Comparison of ENCODE assay signal across 8 cellular contexts in the genomic region with DNA sequence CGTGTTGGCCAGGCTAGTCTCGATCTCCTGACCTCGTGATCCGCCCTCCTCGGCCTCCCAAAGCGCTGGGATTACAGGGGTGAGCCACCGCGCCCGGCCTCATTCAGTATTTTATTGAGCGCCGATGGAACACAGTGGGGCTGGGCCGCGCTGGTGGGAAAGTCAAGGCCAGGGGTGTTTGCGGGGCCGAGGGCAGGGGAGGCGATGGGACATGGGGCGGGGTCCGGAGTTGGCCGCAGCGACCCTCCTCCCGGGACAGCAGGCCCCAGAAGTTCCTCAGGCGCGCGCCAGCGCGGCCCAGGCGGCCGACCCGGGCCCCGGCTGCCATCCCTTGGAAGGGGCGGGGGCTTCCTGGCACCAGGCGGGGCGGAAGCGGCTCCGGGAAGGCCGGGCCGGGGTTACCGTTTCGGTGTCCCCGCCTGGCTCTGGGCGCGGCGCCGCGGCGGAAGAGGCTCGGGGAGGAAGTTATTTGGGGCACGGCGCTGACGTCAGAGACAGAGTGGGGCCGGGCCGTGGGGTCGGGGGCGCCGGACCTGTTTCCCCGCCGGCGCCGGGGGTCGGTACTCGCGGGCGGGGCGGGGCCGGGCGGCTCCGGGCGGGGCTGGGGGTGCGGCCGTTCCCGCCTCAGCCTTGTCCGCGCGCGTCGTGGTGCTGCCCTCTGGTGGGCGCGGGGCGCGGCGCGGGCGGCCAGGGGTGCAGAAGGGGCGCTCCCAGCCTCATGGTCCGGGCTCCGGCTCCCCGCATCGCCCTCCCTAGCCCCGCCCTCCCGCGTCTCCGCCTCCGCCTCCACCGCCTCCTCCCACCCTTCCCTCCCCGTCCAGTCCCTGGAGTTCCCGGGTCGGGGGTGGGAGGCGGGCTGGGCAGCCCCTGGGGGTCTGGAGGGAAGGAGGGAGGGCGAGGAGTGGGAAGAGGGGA. TPM values are rescaled to one million over a fixed set of nuclear protein-coding genes. Genes with fewer than 3 reads are reported as not detected.
DNase-seq lines count a peak whose midpoint lies in the region; ATAC-seq, FAIRE-seq and TF ChIP-seq lines count a peak whose summit lies in the region.

No MANE protein-coding gene starts in this region.

- peak overlapping the region; percentile 81 for H3K4me3 Mint-ChIP-seq in activated T-helper 2 cell treated with anti-CD3 and anti-CD28 coated beads, Interferon-gamma antibody, Interleukin-2, Interleukin-4, amounts not matched to agents 10 μg/mL and 5 μg/mL and 100 μg/mL, durations not matched to agents 14 hours and 24 hours and 36 hours (ENCODE audit: low read depth)
- peak overlapping the region; percentile 90 for H3K4me3 Mint-ChIP-seq in neural progenitor cell

- H3K9me3 Mint-ChIP-seq in activated T-helper 2 cell treated with anti-CD3 and anti-CD28 coated beads, Interferon-gamma antibody, Interleukin-2, Interleukin-4, amounts not matched to agents 10 μg/mL and 5 μg/mL and 100 μg/mL, durations not matched to agents 14 hours and 24 hours and 36 hours = no peaks in the 10 kb centered on the region
- no peaks in the 10 kb centered on the region for H3K9me3 Mint-ChIP-seq in neural progenitor cell

- intact Hi-C loops in activated T-helper 2 cell treated with anti-CD3 and anti-CD28 coated beads, Interferon-gamma antibody, Interleukin-2, Interleukin-4, amounts not matched to agents 10 μg/mL and 5 μg/mL and 100 μg/mL, durations not matched to agents 14 hours and 24 hours and 36 hours (cut with micrococcal nuclease) = no loop called here

- H2AFZ ChIP-seq in KMS-11 (ENCODE audit: low read depth) (peak overlapping the region; percentile 98), neural progenitor cell (replicated peaks) (peak overlapping the region; percentile 47)

- H3K79me2 ChIP-seq in DOHH2 (ENCODE audit: control insufficient read depth, low read length) (no peaks in the 10 kb centered on the region), KMS-11 (ENCODE audit: insufficient read depth, low read depth) (no peaks in the 10 kb centered on the region), neural progenitor cell (ENCODE audit: low read depth) (no peaks in the 10 kb centered on the region)

- H3K4me3 ChIP-seq in DOHH2 (ENCODE audit: low read length) (peak overlapping the region; percentile 83), KMS-11 (IDR thresholded peaks at IDR 0.05; ENCODE audit: insufficient read depth, low read depth, low read length) (no peak overlapping the region), fibroblast of villous mesenchyme (ENCODE audit: low read depth, low read length) (peak overlapping the region; percentile 65), neural progenitor cell (peak overlapping the region; percentile 63)

- TF ChIP-seq CTCF in DOHH2 (IDR thresholded peaks at IDR 0.05; ENCODE audit: low read depth, low read length, poor library complexity, severe bottlenecking) = peak; percentile 30
- TF ChIP-seq CTCF in KMS-11 (conservative IDR thresholded peaks at IDR 0.05; ENCODE audit: low read depth, low read length) = peak; percentile 31; the same call in 1 of the 2 replicates
- TF ChIP-seq CTCF in fibroblast of villous mesenchyme (IDR thresholded peaks at IDR 0.05; ENCODE audit: insufficient read depth, low read depth, low read length) = peak; percentile 48
- peak; percentile 63 for TF ChIP-seq CTCF in neural progenitor cell (IDR thresholded peaks at IDR 0.05)

- peak; percentile 54 for DNase-seq in RCC 7860 (ENCODE audit: low spot score)
- peak; percentile 88 for DNase-seq in activated T-helper 2 cell treated with anti-CD3 and anti-CD28 coated beads, Interferon-gamma antibody, Interleukin-2, Interleukin-4, amounts not matched to agents 10 μg/mL and 5 μg/mL and 100 μg/mL, durations not matched to agents 14 hours and 24 hours and 36 hours (ENCODE audit: low spot score)
- DNase-seq in fibroblast of villous mesenchyme (ENCODE audit: low read depth) = peak; percentile 83
- DNase-seq in neural progenitor cell (ENCODE audit: low spot score) = peak; percentile 96
- peak; percentile 55 for DNase-seq in stromal cell of bone marrow (ENCODE audit: low read depth)

- H4K20me1 ChIP-seq in DOHH2 (ENCODE audit: control insufficient read depth, insufficient read depth, low read depth, low read length) (no peaks in the 10 kb centered on the region; the same call in 1 of the 2 replicates), KMS-11 (ENCODE audit: insufficient read depth) (no peaks in the 10 kb centered on the region), neural progenitor cell (ENCODE audit: low read depth) (peaks cover 12% of the 10 kb centered on the region)

- no peaks in the 10 kb centered on the region; the same call in 1 of the 2 replicates for H3F3A ChIP-seq in DOHH2 (ENCODE audit: control insufficient read depth, insufficient read depth)
- peaks cover 22% of the 10 kb centered on the region for H3F3A ChIP-seq in neural progenitor cell (ENCODE audit: low read depth)

- no peaks in the 10 kb centered on the region for H3K36me3 Mint-ChIP-seq in activated T-helper 2 cell treated with anti-CD3 and anti-CD28 coated beads, Interferon-gamma antibody, Interleukin-2, Interleukin-4, amounts not matched to agents 10 μg/mL and 5 μg/mL and 100 μg/mL, durations not matched to agents 14 hours and 24 hours and 36 hours (ENCODE audit: low read depth)
- H3K36me3 Mint-ChIP-seq in neural progenitor cell = no peaks in the 10 kb centered on the region

- H3K27me3 ChIP-seq in DOHH2 (ENCODE audit: control insufficient read depth, low read length) = peaks cover 15% of the 10 kb centered on the region
- H3K27me3 ChIP-seq in KMS-11 (ENCODE audit: insufficient read depth, low read depth) = peaks cover 21% of the 10 kb centered on the region; the same call in 1 of the 2 replicates
- H3K27me3 ChIP-seq in neural progenitor cell = peaks cover 3% of the 10 kb centered on the region

- ATAC-seq in GM21723 (IDR thresholded peaks at IDR 0.05; ENCODE audit: unreplicated experiment) = peak; percentile 78

- peak overlapping the region; percentile 42 for H3K27ac ChIP-seq in DOHH2 (ENCODE audit: low read depth, low read length)
- H3K27ac ChIP-seq in KMS-11 = peak overlapping the region; percentile 53
- no peak overlapping the region for H3K27ac ChIP-seq in neural progenitor cell

- peaks cover 5% of the 10 kb centered on the region for H3K4me1 ChIP-seq in DOHH2 (ENCODE audit: control insufficient read depth, low read length)
- H3K4me1 ChIP-seq in KMS-11 (ENCODE audit: low read depth, poor library complexity, severe bottlenecking) = peaks cover 7% of the 10 kb centered on the region
- no peaks in the 10 kb centered on the region for H3K4me1 ChIP-seq in neural progenitor cell

- no peaks in the 10 kb centered on the region for H3K36me3 ChIP-seq in DOHH2 (ENCODE audit: control insufficient read depth, low read length)
- H3K36me3 ChIP-seq in KMS-11 (ENCODE audit: insufficient read depth) = no peaks in the 10 kb centered on the region
- no peaks in the 10 kb centered on the region for H3K36me3 ChIP-seq in neural progenitor cell

- H3K27ac Mint-ChIP-seq in activated T-helper 2 cell treated with anti-CD3 and anti-CD28 coated beads, Interferon-gamma antibody, Interleukin-2, Interleukin-4, amounts not matched to agents 10 μg/mL and 5 μg/mL and 100 μg/mL, durations not matched to agents 14 hours and 24 hours and 36 hours = peak overlapping the region; percentile 80
- peak overlapping the region; percentile 50 for H3K27ac Mint-ChIP-seq in neural progenitor cell

- H3K9me3 ChIP-seq in DOHH2 (ENCODE audit: control insufficient read depth, insufficient read depth, low read length) (no peaks in the 10 kb centered on the region), neural progenitor cell (ENCODE audit: low read depth) (no peaks in the 10 kb centered on the region)

- H3K27me3 Mint-ChIP-seq in activated T-helper 2 cell treated with anti-CD3 and anti-CD28 coated beads, Interferon-gamma antibody, Interleukin-2, Interleukin-4, amounts not matched to agents 10 μg/mL and 5 μg/mL and 100 μg/mL, durations not matched to agents 14 hours and 24 hours and 36 hours (ENCODE audit: low read depth) = peaks cover 10% of the 10 kb centered on the region
- H3K27me3 Mint-ChIP-seq in neural progenitor cell (ENCODE audit: insufficient read depth, low read depth) = peaks cover 8% of the 10 kb centered on the region

- H3K4me2 ChIP-seq in DOHH2 (ENCODE audit: low read length) (peak overlapping the region; percentile 86), KMS-11 (peak overlapping the region; percentile 89), neural progenitor cell (peak overlapping the region; percentile 75)

- H3K9me2 ChIP-seq in DOHH2 (replicated peaks; ENCODE audit: control insufficient read depth, low read length) = no peaks in the 10 kb centered on the region

- FAIRE-seq in RCC 7860 (lab: Jason Lieb, UNC) = no peak

- peak overlapping the region; percentile 66 for H3K9ac ChIP-seq in KMS-11
- peak overlapping the region; percentile 40 for H3K9ac ChIP-seq in neural progenitor cell

- H3K4me1 Mint-ChIP-seq in activated T-helper 2 cell treated with anti-CD3 and anti-CD28 coated beads, Interferon-gamma antibody, Interleukin-2, Interleukin-4, amounts not matched to agents 10 μg/mL and 5 μg/mL and 100 μg/mL, durations not matched to agents 14 hours and 24 hours and 36 hours (ENCODE audit: low read depth) = peaks cover under 1% of the 10 kb centered on the region
- peaks cover 2% of the 10 kb centered on the region for H3K4me1 Mint-ChIP-seq in neural progenitor cell

RNA-seq across cellular contexts. Expression of gene PRSS27, which starts 1.0 kb away (rescaled TPM):
- 1.8 and 2.1 TPM in 2 replicates for total RNA-seq in activated T-helper 2 cell treated with anti-CD3 and anti-CD28 coated beads, Interferon-gamma antibody, Interleukin-2, Interleukin-4, amounts not matched to agents 10 μg/mL and 5 μg/mL and 100 μg/mL, durations not matched to agents 14 hours and 24 hours and 36 hours
- total RNA-seq in fibroblast of villous mesenchyme = 0.86 and 0.97 TPM in 2 replicates
- 1.8 and 5.1 TPM in 2 replicates for total RNA-seq in neural progenitor cell (ENCODE audit: low replicate concordance)

RNA-seq across cellular contexts. Expression of gene SRRM2, which starts 31.5 kb away (rescaled TPM):
- 694 and 701 TPM in 2 replicates for total RNA-seq in activated T-helper 2 cell treated with anti-CD3 and anti-CD28 coated beads, Interferon-gamma antibody, Interleukin-2, Interleukin-4, amounts not matched to agents 10 μg/mL and 5 μg/mL and 100 μg/mL, durations not matched to agents 14 hours and 24 hours and 36 hours
- total RNA-seq in fibroblast of villous mesenchyme = 51.9 and 62.2 TPM in 2 replicates
- 82.3 and 119 TPM in 2 replicates for total RNA-seq in neural progenitor cell (ENCODE audit: low replicate concordance)

RNA-seq across cellular contexts. Expression of gene KCTD5, which starts 38.7 kb away (rescaled TPM):
- 65.5 and 68.5 TPM in 2 replicates for total RNA-seq in activated T-helper 2 cell treated with anti-CD3 and anti-CD28 coated beads, Interferon-gamma antibody, Interleukin-2, Interleukin-4, amounts not matched to agents 10 μg/mL and 5 μg/mL and 100 μg/mL, durations not matched to agents 14 hours and 24 hours and 36 hours
- 25.0 and 26.4 TPM in 2 replicates for total RNA-seq in fibroblast of villous mesenchyme
- total RNA-seq in neural progenitor cell (ENCODE audit: low replicate concordance) = 21.6 and 34.5 TPM in 2 replicates

RNA-seq across cellular contexts. Expression of gene ELOB, which starts 56.1 kb away (rescaled TPM):
- total RNA-seq in activated T-helper 2 cell treated with anti-CD3 and anti-CD28 coated beads, Interferon-gamma antibody, Interleukin-2, Interleukin-4, amounts not matched to agents 10 μg/mL and 5 μg/mL and 100 μg/mL, durations not matched to agents 14 hours and 24 hours and 36 hours = 242 and 252 TPM in 2 replicates
- total RNA-seq in fibroblast of villous mesenchyme (203 and 227 TPM in 2 replicates), neural progenitor cell (ENCODE audit: low replicate concordance) (210 and 402 TPM in 2 replicates)
